ENCODE assay signal across 8 cellular contexts in genomic region chr10:68074404-68074774, GRCh38. TPM values are rescaled to one million over a fixed set of nuclear protein-coding genes. Genes with fewer than 3 reads are reported as not detected.
DNase-seq lines count a peak whose midpoint lies in the region; TF ChIP-seq lines count a peak whose summit lies in the region.

No MANE protein-coding gene starts in this region.

- H3K4me1 ChIP-seq in muscle layer of colon (ENCODE audit: insufficient read depth, low read length), result peaks cover 9% of the 10 kb centered on the region

- DNase-seq in G401 (ENCODE audit: low spot score) (peak; percentile 45), MV-4-11 (lab: John Stamatoyannopoulos, UW) (peak; percentile 28), choroid plexus epithelial cell (ENCODE audit: low read depth) (no peak), NCI-H2196 (lab: John Stamatoyannopoulos, UW; ENCODE audit: unreplicated experiment) (no peak), posterior vena cava (ENCODE audit: low spot score) (no peak)
- no peak for DNase-seq in effector CD8-positive, alpha-beta T cell (lab: John Stamatoyannopoulos, UW)
- no peak for DNase-seq in activated CD4-positive, CD25-positive, alpha-beta regulatory T cell (lab: John Stamatoyannopoulos, UW)

- no peaks in the 10 kb centered on the region for H3K27me3 ChIP-seq in muscle layer of colon (ENCODE audit: control insufficient read depth in 1 of 2, insufficient read depth in 2 of 2, low read length in 2 of 2)

- no peak for TF ChIP-seq CTCF in choroid plexus epithelial cell (conservative IDR thresholded peaks at IDR 0.05; ENCODE audit: low read depth, low read length)

- no peaks in the 10 kb centered on the region for H3K36me3 ChIP-seq in muscle layer of colon (ENCODE audit: insufficient read depth, low read length)

- no peaks in the 10 kb centered on the region for H3K9me3 ChIP-seq in muscle layer of colon (ENCODE audit: low read length)

- in situ Hi-C loops in G401 (cut with HindIII; ENCODE audit: low sequenced_read_pairs), result no loop called here

- H3K27ac ChIP-seq in muscle layer of colon (ENCODE audit: low read depth, low read length), result peak overlapping the region; percentile 91

- intact Hi-C loops in posterior vena cava (cut with DNase I), result no loop called here

- peak overlapping the region; percentile 89 for H3K9ac ChIP-seq in muscle layer of colon (ENCODE audit: low read length)

- H3K4me3 ChIP-seq in choroid plexus epithelial cell (ENCODE audit: low read depth, low read length) (peak overlapping the region; percentile 80), muscle layer of colon (ENCODE audit: low read depth in 1 of 2, low read length in 2 of 2) (peak overlapping the region; percentile 71 to 97)

RNA-seq across cellular contexts. Expression of gene HERC4, which starts 0.7 kb away (rescaled TPM):
- 15.4 and 16.2 TPM in 2 replicates for total RNA-seq in G401 (2014; rRNA removed; shearing (Covaris generic))
- total RNA-seq in posterior vena cava, result 10 to 100 TPM; 50.4 to 72.0 TPM

RNA-seq across cellular contexts. Expression of gene MYPN, which starts 34.9 kb away (rescaled TPM):
- 0.06 TPM in 1 of 2 replicates, not detected in the other for total RNA-seq in G401 (2014; rRNA removed; shearing (Covaris generic))
- 1 to 10 TPM in 1 of 2 donors, under 1 TPM in 1; 0.23 to 2.5 TPM for total RNA-seq in posterior vena cava

Comparison
In these comparisons a context has a peak if more than half of its experiments do, and no peak if none do; other contexts are left out.
1. DNase-seq: peak in G401 (single experiment) and MV-4-11 (single experiment); none in choroid plexus epithelial cell (single experiment), NCI-H2196 (single experiment), effector CD8-positive, alpha-beta T cell (single experiment), activated CD4-positive, CD25-positive, alpha-beta regulatory T cell (0 of 4) and posterior vena cava (single experiment).